1 cellular context compared by ENCODE assay signal in the genomic region with DNA sequence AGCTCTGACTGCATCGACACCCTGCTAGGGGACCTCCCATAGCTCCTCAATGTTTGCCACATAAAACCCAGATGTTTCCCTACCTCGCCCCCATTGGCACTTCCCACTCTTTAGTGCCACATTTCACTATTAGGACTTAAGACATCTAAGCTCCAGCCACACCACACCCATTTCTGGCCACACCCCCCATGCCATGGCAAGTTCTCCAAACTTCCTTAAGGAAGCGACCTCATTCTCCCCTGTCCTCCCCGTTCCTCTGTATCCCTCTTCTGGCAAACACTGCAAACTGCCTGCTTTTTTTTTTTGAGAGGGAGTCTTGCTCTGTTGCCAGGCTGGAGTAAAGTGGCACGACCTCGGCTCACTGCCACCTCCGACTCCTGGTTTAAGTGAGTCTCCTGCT.
TF ChIP-seq lines count a peak whose summit lies in the region.

No MANE protein-coding gene starts in this region.

TF ChIP-seq in GM23338, 12 proteins besides CTCF, POLR2A, EP300 and RAD21 (continued from another document):
- TF ChIP-seq ETS1 (IDR thresholded peaks at IDR 0.05) (no peak), NANOG (IDR thresholded peaks at IDR 0.05; ENCODE audit: borderline replicate concordance) (no peak), ZNF331 (CRISPR knock-in tag; IDR thresholded peaks at IDR 0.05; ENCODE audit: low read depth) (no peak), STAT1 (IDR thresholded peaks at IDR 0.05; ENCODE audit: unreplicated experiment) (no peak), EZH2phosphoT487 (IDR thresholded peaks at IDR 0.05; ENCODE audit: unreplicated experiment) (no peak)
